In genomic region chr11:10809373-10810199, GRCh38 we compare ENCODE assay signal across 8 cellular contexts. TPM values are rescaled to one million over a fixed set of nuclear protein-coding genes. Genes with fewer than 3 reads are reported as not detected.
DNase-seq lines count a peak whose midpoint lies in the region; ATAC-seq and TF ChIP-seq lines count a peak whose summit lies in the region.

No MANE protein-coding gene starts in this region.

- H3K9me3 ChIP-seq in SK-N-SH: no peaks in the 10 kb centered on the region

- CTCF ChIA-PET in SK-N-SH (lab: Yijun Ruan, JAX): interaction anchor here (0.6 to 3.9 kb wide), 13 partner anchors 11 to 218 kb away, joined by 3 to 35 read pairs (median 4); no protein-coding TSS in a partner anchor

- H3K9ac ChIP-seq in SK-N-SH: peak overlapping the region; percentile 95

- H3K36me3 ChIP-seq in SK-N-SH (replicated peaks in 1 of 2; ENCODE audit: control insufficient read depth in 1 of 2, insufficient read depth in 2 of 2, low read length in 1 of 2): peaks cover 25 to 31% of the 10 kb centered on the region in 2 experiments

- ATAC-seq in HG03342 (IDR thresholded peaks at IDR 0.05; ENCODE audit: unreplicated experiment): peak; percentile 9

- H3K4me2 ChIP-seq in SK-N-SH: peak overlapping the region; percentile 95

- no peaks in the 10 kb centered on the region for H3K9me2 ChIP-seq in SK-N-SH

- H2AFZ ChIP-seq in SK-N-SH (ENCODE audit: low read depth): peak overlapping the region; percentile 88

- H3F3A ChIP-seq in SK-N-SH (replicated peaks; ENCODE audit: insufficient read depth): peaks cover 20% of the 10 kb centered on the region

- peaks cover 17 to 21% of the 10 kb centered on the region in 2 experiments for H3K4me1 ChIP-seq in SK-N-SH (ENCODE audit: control insufficient read depth in 1 of 2, insufficient read depth in 2 of 2, low read depth in 1 of 2, low read length in 1 of 2)

- no peak for TF ChIP-seq CTCF in SK-N-SH (IDR thresholded peaks at IDR 0.05)
- no peak for TF ChIP-seq CTCF in choroid plexus epithelial cell (conservative IDR thresholded peaks at IDR 0.05; ENCODE audit: low read depth, low read length)

- peak overlapping the region; percentile 95 to 98 for H3K27ac ChIP-seq in SK-N-SH (ENCODE audit: low read depth in 2 of 2, low read length in 1 of 2)

- DNase-seq in COLO668 (lab: John Stamatoyannopoulos, UW; ENCODE audit: unreplicated experiment) (peak; percentile 74), GM19240 (ENCODE audit: insufficient read length, low spot score) (peak; percentile 6), SK-N-SH (no peak), choroid plexus epithelial cell (ENCODE audit: low read depth) (peak; percentile 75), left kidney (ENCODE audit: low read depth, low spot score) (peak; percentile 51), SIG-M5 (lab: John Stamatoyannopoulos, UW) (no peak)
- DNase-seq in stimulated activated CD8-positive, alpha-beta memory T cell treated with anti-CD3 and anti-CD28 coated beads, Interleukin-15, amount 100 ng/mL, for 1 hour (ENCODE audit: low read depth): peak; percentile 14

- 3% methylated on average over 29 of the region's 29 CpGs for WGBS in SK-N-SH (ENCODE audit: low lambda C conversion rate)

- no peak for TF ChIP-seq EP300 in SK-N-SH (IDR thresholded peaks at IDR 0.05; ENCODE audit: borderline replicate concordance in 1 of 2, low read depth in 1 of 2, low read length in 1 of 2)

- peaks cover 33% of the 10 kb centered on the region for H4K20me1 ChIP-seq in SK-N-SH (ENCODE audit: insufficient read depth)

- peaks cover 47% of the 10 kb centered on the region for H3K79me2 ChIP-seq in SK-N-SH (ENCODE audit: insufficient read depth)

- H3K27me3 ChIP-seq in SK-N-SH (ENCODE audit: insufficient read depth): no peaks in the 10 kb centered on the region

- TF ChIP-seq RAD21 in SK-N-SH (IDR thresholded peaks at IDR 0.05; ENCODE audit: low read length): no peak

- H3K4me3 ChIP-seq in SK-N-SH (ENCODE audit: low read depth in 2 of 2, low read length in 1 of 2) (peak overlapping the region; percentile 63 to 69), choroid plexus epithelial cell (ENCODE audit: low read depth, low read length) (peak overlapping the region; percentile 62)

- POLR2A ChIA-PET in SK-N-SH (lab: Yijun Ruan, JAX): interaction anchor here (0.6 to 3.1 kb wide), 35 partner anchors 9 to 1167 kb away, joined by 3 to 84 read pairs (median 5); partner anchors contain the start of genes CTR9 and ZBED5

TF ChIP-seq in SK-N-SH, 30 proteins besides CTCF, POLR2A, EP300 and RAD21 (continues in another document):
- TF ChIP-seq GABPA (IDR thresholded peaks at IDR 0.05; ENCODE audit: low read depth): no peak; the same call in 1 of the 2 replicates
- 0 out of 2 replicates have a peak, but pooled peaks have one; percentile 9 for TF ChIP-seq RXRA (IDR thresholded peaks at IDR 0.05; ENCODE audit: borderline replicate concordance, low read depth)
- no peak for TF ChIP-seq IRF3 (IDR thresholded peaks at IDR 0.05; ENCODE audit: low read depth, low read length)
- no peak for TF ChIP-seq MEF2A (IDR thresholded peaks at IDR 0.05; ENCODE audit: borderline replicate concordance, low read depth)
- TF ChIP-seq FOXM1 (IDR thresholded peaks at IDR 0.05; ENCODE audit: low read depth): no peak
- peak; percentile 58; the same call in 1 of the 2 replicates for TF ChIP-seq TAF1 (IDR thresholded peaks at IDR 0.05; ENCODE audit: borderline replicate concordance, low read depth, low read length)
- 0 out of 2 replicates have a peak, but pooled peaks have one; percentile 10 for TF ChIP-seq TCF12 (IDR thresholded peaks at IDR 0.05)
- TF ChIP-seq NRF1 (IDR thresholded peaks at IDR 0.05; ENCODE audit: low read depth, low read length): no peak
- TF ChIP-seq, protein P1, sequence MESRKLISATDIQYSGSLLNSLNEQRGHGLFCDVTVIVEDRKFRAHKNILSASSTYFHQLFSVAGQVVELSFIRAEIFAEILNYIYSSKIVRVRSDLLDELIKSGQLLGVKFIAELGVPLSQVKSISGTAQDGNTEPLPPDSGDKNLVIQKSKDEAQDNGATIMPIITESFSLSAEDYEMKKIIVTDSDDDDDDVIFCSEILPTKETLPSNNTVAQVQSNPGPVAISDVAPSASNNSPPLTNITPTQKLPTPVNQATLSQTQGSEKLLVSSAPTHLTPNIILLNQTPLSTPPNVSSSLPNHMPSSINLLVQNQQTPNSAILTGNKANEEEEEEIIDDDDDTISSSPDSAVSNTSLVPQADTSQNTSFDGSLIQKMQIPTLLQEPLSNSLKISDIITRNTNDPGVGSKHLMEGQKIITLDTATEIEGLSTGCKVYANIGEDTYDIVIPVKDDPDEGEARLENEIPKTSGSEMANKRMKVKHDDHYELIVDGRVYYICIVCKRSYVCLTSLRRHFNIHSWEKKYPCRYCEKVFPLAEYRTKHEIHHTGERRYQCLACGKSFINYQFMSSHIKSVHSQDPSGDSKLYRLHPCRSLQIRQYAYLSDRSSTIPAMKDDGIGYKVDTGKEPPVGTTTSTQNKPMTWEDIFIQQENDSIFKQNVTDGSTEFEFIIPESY (IDR thresholded peaks at IDR 0.05; ENCODE audit: borderline replicate concordance, low read depth): no peak
- TF ChIP-seq, protein P2, sequence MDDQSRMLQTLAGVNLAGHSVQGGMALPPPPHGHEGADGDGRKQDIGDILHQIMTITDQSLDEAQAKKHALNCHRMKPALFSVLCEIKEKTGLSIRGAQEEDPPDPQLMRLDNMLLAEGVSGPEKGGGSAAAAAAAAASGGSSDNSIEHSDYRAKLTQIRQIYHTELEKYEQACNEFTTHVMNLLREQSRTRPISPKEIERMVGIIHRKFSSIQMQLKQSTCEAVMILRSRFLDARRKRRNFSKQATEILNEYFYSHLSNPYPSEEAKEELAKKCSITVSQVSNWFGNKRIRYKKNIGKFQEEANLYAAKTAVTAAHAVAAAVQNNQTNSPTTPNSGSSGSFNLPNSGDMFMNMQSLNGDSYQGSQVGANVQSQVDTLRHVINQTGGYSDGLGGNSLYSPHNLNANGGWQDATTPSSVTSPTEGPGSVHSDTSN (IDR thresholded peaks at IDR 0.05): peak; percentile 23; the same call in 1 of the 2 replicates
- TF ChIP-seq REST (IDR thresholded peaks at IDR 0.05; ENCODE audit: low read depth, low read length): no peak
- TF ChIP-seq RFX5 (IDR thresholded peaks at IDR 0.05; ENCODE audit: low read length): no peak
- TF ChIP-seq MXI1 (IDR thresholded peaks at IDR 0.05; ENCODE audit: low read depth, low read length): no peak; the same call in 1 of the 2 replicates
- no peak for TF ChIP-seq POLR2AphosphoS5 (IDR thresholded peaks at IDR 0.05; ENCODE audit: low read depth, low read length)
- TF ChIP-seq GATA2 (CRISPR knock-in tag; IDR thresholded peaks at IDR 0.05): no peak
- TF ChIP-seq EZH2phosphoT487 (IDR thresholded peaks at IDR 0.05; ENCODE audit: borderline replicate concordance, low read depth): no peak
- TF ChIP-seq RCOR1 (IDR thresholded peaks at IDR 0.05; ENCODE audit: low read length): no peak
- no peak for TF ChIP-seq USF1 (IDR thresholded peaks at IDR 0.05; ENCODE audit: borderline replicate concordance, low read depth)

RNA-seq across cellular contexts. Expression of gene EIF4G2, which starts 0.9 kb away (rescaled TPM):
- polyA plus RNA-seq in SK-N-SH (2012; rRNA removed): 298 and 394 TPM in 2 replicates
- polyA plus RNA-seq in SK-N-SH (2012; cell fraction: cytosol; rRNA removed): 416 and 436 TPM in 2 replicates
- 174 and 354 TPM in 2 replicates for polyA plus RNA-seq in SK-N-SH (2012; cell fraction: nucleus; rRNA removed)

RNA-seq across cellular contexts. Expression of gene ZBED5, which starts 48.3 kb away (rescaled TPM):
- polyA plus RNA-seq in SK-N-SH (2012; rRNA removed): 23.5 and 31.2 TPM in 2 replicates
- polyA plus RNA-seq in SK-N-SH (2012; cell fraction: cytosol; rRNA removed): 22.0 and 24.9 TPM in 2 replicates
- polyA plus RNA-seq in SK-N-SH (2012; cell fraction: nucleus; rRNA removed): 43.4 and 96.8 TPM in 2 replicates

RNA-seq across cellular contexts. Expression of gene CTR9, which starts 58.5 kb away (rescaled TPM):
- polyA plus RNA-seq in SK-N-SH (2012; rRNA removed): 10.1 and 13.0 TPM in 2 replicates
- polyA plus RNA-seq in SK-N-SH (2012; cell fraction: cytosol; rRNA removed): 16.1 and 18.8 TPM in 2 replicates
- 10.4 and 16.2 TPM in 2 replicates for polyA plus RNA-seq in SK-N-SH (2012; cell fraction: nucleus; rRNA removed)

Comparison
In these comparisons a context has a peak if more than half of its experiments do, and no peak if none do; other contexts are left out.
1. DNase-seq: peak in COLO668 (single experiment), GM19240 (single experiment), choroid plexus epithelial cell (single experiment), left kidney (single experiment) and stimulated activated CD8-positive, alpha-beta memory T cell treated with anti-CD3 and anti-CD28 coated beads, Interleukin-15, amount 100 ng/mL, for 1 hour (single experiment); none in SK-N-SH (single experiment) and SIG-M5 (single experiment).